23 cellular contexts compared by ENCODE assay signal in genomic region chr10:110479710-110480109, GRCh38.
"Had no signal": no experiment of that assay in that cellular context is flagged by ENCODE, and none has a peak within 500 bp of the region (broad histone marks: within the 10 kb centered on the region; RNA-seq: fewer than 3 reads in every experiment).

No MANE protein-coding gene starts in this region.

- H3K27me3 ChIP-seq: brain microvascular endothelial cell, foreskin keratinocyte, left lung, sigmoid colon, upper lobe of left lung had no signal

- H3K9me3 ChIP-seq: left lung, sigmoid colon, upper lobe of left lung had no signal

- H3K27ac ChIP-seq: brain microvascular endothelial cell, foreskin keratinocyte, left lung, sigmoid colon, upper lobe of left lung had no signal

- H3K36me3 ChIP-seq: brain microvascular endothelial cell, left lung, sigmoid colon, upper lobe of left lung had no signal

- H3K4me1 ChIP-seq: left lung, sigmoid colon, upper lobe of left lung had no signal

- DNase-seq: activated B cell treated with CpG ODN at 0.5 μM for 24 hours; activated CD4-positive, alpha-beta T cell treated with anti-CD3 and anti-CD28 coated beads for 36 hours; activated CD4-positive, alpha-beta T cell treated with anti-CD3 and anti-CD28 coated beads, Interleukin-2, amount 50 U/mL, for 4 hours; activated CD8-positive, alpha-beta memory T cell treated with anti-CD3 and anti-CD28 coated beads for 24 hours; activated CD8-positive, alpha-beta memory T cell treated with anti-CD3 and anti-CD28 coated beads, Interleukin-2, amount 50 U/mL, for 4 hours; activated T-cell treated with anti-CD3 and anti-CD28 coated beads, Interleukin-2, amount 50 U/mL, for 24 hours; aorta; brain microvascular endothelial cell; central memory CD4-positive, alpha-beta T cell; effector memory CD4-positive, alpha-beta T cell; foreskin keratinocyte; kidney; left lung; mammary epithelial cell; natural killer cell; retina; sigmoid colon; stimulated activated CD4-positive, alpha-beta T cell treated with anti-CD3 and anti-CD28 coated beads, Interleukin-4, amount 100 ng/mL, for 1 hour; stimulated activated naive CD4-positive, alpha-beta T cell treated with Interleukin-2 at 50 U/mL for 16 hours; T1000; upper lobe of left lung had no signal

- ATAC-seq: activated CD4-positive, alpha-beta T cell treated with anti-CD3 and anti-CD28 coated beads for 36 hours; activated naive CD4-positive, alpha-beta T cell treated with anti-CD3 and anti-CD28 coated beads, Interleukin-2, amount 50 U/mL, for 72 hours; activated T-helper 17 cell treated with anti-CD3 and anti-CD28 coated beads, Interleukin-2, amount 50 U/mL, for 72 hours; foreskin keratinocyte; left lung; natural killer cell had no signal

- H3K4me3 ChIP-seq: left lung, sigmoid colon, upper lobe of left lung had no signal
